ENCODE assay signal across 1 cellular context in the genomic region with DNA sequence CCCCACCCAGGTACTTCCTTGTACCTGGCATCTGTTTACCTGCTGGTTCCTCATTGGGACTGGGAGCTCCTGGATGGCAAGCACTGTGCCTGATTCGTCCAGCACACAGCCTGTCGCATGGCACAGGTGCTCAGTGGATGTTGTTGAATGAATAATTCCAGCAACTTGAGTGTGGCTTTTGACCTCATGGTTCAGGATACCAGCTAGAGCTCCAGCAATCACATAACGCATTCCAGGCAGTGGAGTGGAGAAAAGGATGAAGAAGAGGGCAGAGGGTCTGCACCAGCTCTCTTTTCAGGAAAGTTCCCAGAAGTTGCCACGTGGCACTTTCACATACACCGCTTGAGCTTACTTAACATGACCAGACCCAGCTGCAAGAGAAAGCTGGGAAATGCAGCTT.
TF ChIP-seq lines count a peak whose summit lies in the region.

No MANE protein-coding gene starts in this region.

TF ChIP-seq in SK-N-SH, 30 proteins besides CTCF, POLR2A, EP300 and RAD21 (continued from another document):
- TF ChIP-seq, protein P1, sequence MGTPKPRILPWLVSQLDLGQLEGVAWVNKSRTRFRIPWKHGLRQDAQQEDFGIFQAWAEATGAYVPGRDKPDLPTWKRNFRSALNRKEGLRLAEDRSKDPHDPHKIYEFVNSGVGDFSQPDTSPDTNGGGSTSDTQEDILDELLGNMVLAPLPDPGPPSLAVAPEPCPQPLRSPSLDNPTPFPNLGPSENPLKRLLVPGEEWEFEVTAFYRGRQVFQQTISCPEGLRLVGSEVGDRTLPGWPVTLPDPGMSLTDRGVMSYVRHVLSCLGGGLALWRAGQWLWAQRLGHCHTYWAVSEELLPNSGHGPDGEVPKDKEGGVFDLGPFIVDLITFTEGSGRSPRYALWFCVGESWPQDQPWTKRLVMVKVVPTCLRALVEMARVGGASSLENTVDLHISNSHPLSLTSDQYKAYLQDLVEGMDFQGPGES (IDR thresholded peaks at IDR 0.05; ENCODE audit: low read depth, low read length) = no peak
- TF ChIP-seq NRF1 (IDR thresholded peaks at IDR 0.05; ENCODE audit: low read depth, low read length) (no peak), GABPA (IDR thresholded peaks at IDR 0.05; ENCODE audit: low read depth) (no peak), ELF1 (IDR thresholded peaks at IDR 0.05) (no peak), EZH2phosphoT487 (IDR thresholded peaks at IDR 0.05; ENCODE audit: borderline replicate concordance, low read depth) (no peak), YY1 (IDR thresholded peaks at IDR 0.05; ENCODE audit: low read depth) (no peak), MEF2A (IDR thresholded peaks at IDR 0.05; ENCODE audit: borderline replicate concordance, low read depth) (no peak), RXRA (IDR thresholded peaks at IDR 0.05; ENCODE audit: borderline replicate concordance, low read depth) (no peak), RCOR1 (IDR thresholded peaks at IDR 0.05; ENCODE audit: low read length) (no peak)
- TF ChIP-seq, protein P2, sequence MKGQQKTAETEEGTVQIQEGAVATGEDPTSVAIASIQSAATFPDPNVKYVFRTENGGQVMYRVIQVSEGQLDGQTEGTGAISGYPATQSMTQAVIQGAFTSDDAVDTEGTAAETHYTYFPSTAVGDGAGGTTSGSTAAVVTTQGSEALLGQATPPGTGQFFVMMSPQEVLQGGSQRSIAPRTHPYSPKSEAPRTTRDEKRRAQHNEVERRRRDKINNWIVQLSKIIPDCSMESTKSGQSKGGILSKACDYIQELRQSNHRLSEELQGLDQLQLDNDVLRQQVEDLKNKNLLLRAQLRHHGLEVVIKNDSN (IDR thresholded peaks at IDR 0.05; ENCODE audit: borderline replicate concordance, low read depth) = no peak
- TF ChIP-seq, protein P3, sequence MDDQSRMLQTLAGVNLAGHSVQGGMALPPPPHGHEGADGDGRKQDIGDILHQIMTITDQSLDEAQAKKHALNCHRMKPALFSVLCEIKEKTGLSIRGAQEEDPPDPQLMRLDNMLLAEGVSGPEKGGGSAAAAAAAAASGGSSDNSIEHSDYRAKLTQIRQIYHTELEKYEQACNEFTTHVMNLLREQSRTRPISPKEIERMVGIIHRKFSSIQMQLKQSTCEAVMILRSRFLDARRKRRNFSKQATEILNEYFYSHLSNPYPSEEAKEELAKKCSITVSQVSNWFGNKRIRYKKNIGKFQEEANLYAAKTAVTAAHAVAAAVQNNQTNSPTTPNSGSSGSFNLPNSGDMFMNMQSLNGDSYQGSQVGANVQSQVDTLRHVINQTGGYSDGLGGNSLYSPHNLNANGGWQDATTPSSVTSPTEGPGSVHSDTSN (IDR thresholded peaks at IDR 0.05) = no peak
